ENCODE assay signal across 17 cellular contexts in the genomic region with DNA sequence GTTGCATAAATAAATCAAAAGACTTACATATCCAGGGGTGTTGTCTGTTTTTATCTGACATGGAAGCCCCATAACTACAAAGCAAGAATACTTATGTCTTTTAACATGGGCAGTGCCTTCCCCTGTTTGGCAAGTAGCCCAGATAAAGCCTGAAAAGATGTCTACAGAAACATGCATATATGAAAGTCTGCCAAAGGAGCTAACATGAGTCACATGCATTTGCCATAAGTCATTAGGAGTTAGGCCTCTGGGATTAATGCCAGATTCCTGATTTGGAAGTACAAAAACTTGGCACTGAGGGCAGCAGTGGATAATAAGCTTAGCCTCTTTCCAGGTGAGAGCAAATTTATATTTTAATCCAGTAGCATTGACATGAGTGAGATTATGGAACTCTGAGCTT.
DNase-seq lines count a peak whose midpoint lies in the region; ATAC-seq, FAIRE-seq and TF ChIP-seq lines count a peak whose summit lies in the region.
"Had no signal": no experiment of that assay in that cellular context is flagged by ENCODE, and none has a peak within 500 bp of the region (broad histone marks: within the 10 kb centered on the region; RNA-seq: fewer than 3 reads in every experiment).

No MANE protein-coding gene starts in this region.

- TF ChIP-seq CTCF in LNCaP clone FGC (IDR thresholded peaks at IDR 0.05; ENCODE audit: control insufficient read depth, extremely low read depth, insufficient read depth) (no peak), astrocyte of the spinal cord (IDR thresholded peaks at IDR 0.05; ENCODE audit: low read depth, low read length) (no peak), kidney (IDR thresholded peaks at IDR 0.05; ENCODE audit: borderline replicate concordance, extremely low read depth, insufficient read depth) (no peak)
- no peak for TF ChIP-seq CTCF in CD8-positive, alpha-beta T cell (IDR thresholded peaks at IDR 0.05)

- CTCF ChIA-PET in CD8-positive, alpha-beta T cell (lab: Charles Lee), result interaction anchor here (1.3 kb wide), 1 partner anchor 9 kb away, joined by 3 read pairs; no protein-coding TSS in a partner anchor

- no peaks in the 10 kb centered on the region for H3K27me3 ChIP-seq in CD8-positive, alpha-beta T cell (ENCODE audit: insufficient read depth, low read length)
- H3K27me3 ChIP-seq: gastroesophageal sphincter, testis had no signal

- in situ Hi-C loops in astrocyte of the spinal cord (cut with HindIII; ENCODE audit: low sequenced_read_pairs), result no loop called here

- POLR2A ChIA-PET in CD8-positive, alpha-beta T cell (lab: Charles Lee), result no interaction called here

- H3K9me3 ChIP-seq in kidney (ENCODE audit: control insufficient read depth in 1 of 2, low read length in 2 of 2), result peaks cover 0 to 6% of the 10 kb centered on the region in 2 donors
- H3K9me3 ChIP-seq in CD8-positive, alpha-beta T cell (ENCODE audit: low read length), result no peaks in the 10 kb centered on the region
- H3K9me3 ChIP-seq: gastroesophageal sphincter, testis had no signal

- H3K4me3 ChIP-seq in LNCaP clone FGC (ENCODE audit: low read depth, low read length) (no peak overlapping the region), astrocyte of the spinal cord (ENCODE audit: low read depth, low read length) (no peak overlapping the region), kidney (ENCODE audit: low read length in 2 of 2) (no peak overlapping the region)
- no peak overlapping the region for H3K4me3 ChIP-seq in CD8-positive, alpha-beta T cell (ENCODE audit: low read depth, low read length)
- H3K4me3 ChIP-seq: gastroesophageal sphincter, testis had no signal

- no peak overlapping the region for H3K4me3 Mint-ChIP-seq in CD8-positive, alpha-beta T cell
- H3K4me3 Mint-ChIP-seq: activated CD4-positive, alpha-beta T cell treated with anti-CD3 and anti-CD28 coated beads, Interleukin-2, amount 10 ng/mL, durations not matched to agents 24 days and 14 days; B cell; dendritic cell treated with granulocyte-macrophage colony-stimulating factor and Interleukin-4, amounts not matched to agents 40 ng/mL and 50 ng/mL, for 4 days; T-helper 2 cell treated with Interferon-gamma antibody and Interleukin-4, amounts not matched to agents 5 μg/mL and 100 μg/mL, for 36 hours had no signal

- no peaks in the 10 kb centered on the region for H3K27me3 Mint-ChIP-seq in CD8-positive, alpha-beta T cell (ENCODE audit: low read depth)
- H3K27me3 Mint-ChIP-seq: activated CD4-positive, alpha-beta T cell treated with anti-CD3 and anti-CD28 coated beads, Interleukin-2, amount 10 ng/mL, durations not matched to agents 24 days and 14 days; B cell; dendritic cell treated with granulocyte-macrophage colony-stimulating factor and Interleukin-4, amounts not matched to agents 40 ng/mL and 50 ng/mL, for 4 days had no signal

- H3K36me3 ChIP-seq in kidney (ENCODE audit: control insufficient read depth in 1 of 2, insufficient read depth in 2 of 2, low read length in 2 of 2), result no peaks in the 10 kb centered on the region
- H3K36me3 ChIP-seq in CD8-positive, alpha-beta T cell (ENCODE audit: insufficient read depth, low read length), result no peaks in the 10 kb centered on the region
- H3K36me3 ChIP-seq: gastroesophageal sphincter had no signal

- no peak overlapping the region for H3K9ac ChIP-seq in kidney (ENCODE audit: low read length in 2 of 2)

- H3K27ac Mint-ChIP-seq in CD8-positive, alpha-beta T cell, result no peak overlapping the region
- H3K27ac Mint-ChIP-seq: activated CD4-positive, alpha-beta T cell treated with anti-CD3 and anti-CD28 coated beads, Interleukin-2, amount 10 ng/mL, durations not matched to agents 24 days and 14 days; B cell; dendritic cell treated with granulocyte-macrophage colony-stimulating factor and Interleukin-4, amounts not matched to agents 40 ng/mL and 50 ng/mL, for 4 days; T-helper 2 cell treated with Interferon-gamma antibody and Interleukin-4, amounts not matched to agents 5 μg/mL and 100 μg/mL, for 36 hours had no signal

- DNase-seq in DMS 273 (lab: John Stamatoyannopoulos, UW; ENCODE audit: unreplicated experiment) (peak; percentile 86), LNCaP clone FGC (ENCODE audit: low read depth) (peak; percentile 59), astrocyte of the spinal cord (ENCODE audit: low read depth, low spot score) (peak; percentile 8), kidney (no peak), NCI-H1694 treated with DMSO at 0.1 percent for 48 hours (lab: John Stamatoyannopoulos, UW) (no peak), GDM1 (lab: John Stamatoyannopoulos, UW) (no peak), NCI-H1930 (lab: John Stamatoyannopoulos, UW) (no peak)
- no peak for DNase-seq in CD8-positive, alpha-beta T cell
- DNase-seq: activated CD4-positive, alpha-beta T cell treated with anti-CD3 and anti-CD28 coated beads, Interleukin-2, amount 10 ng/mL, durations not matched to agents 24 days and 14 days; activated T-cell treated with anti-CD3 and anti-CD28 coated beads, Interleukin-2, amount 50 U/mL, for 48 hours; amniotic stem cell; midbrain; testis had no signal

- H3K9me3 Mint-ChIP-seq in CD8-positive, alpha-beta T cell, result peaks cover 43% of the 10 kb centered on the region

- no peak overlapping the region for H3K27ac ChIP-seq in kidney (ENCODE audit: low read depth in 2 of 2, low read length in 2 of 2)
- no peak overlapping the region for H3K27ac ChIP-seq in CD8-positive, alpha-beta T cell (ENCODE audit: low read depth, low read length)
- H3K27ac ChIP-seq: gastroesophageal sphincter, testis had no signal

- intact Hi-C loops in kidney (cut with DNase I), result no loop called here
- intact Hi-C loops in CD8-positive, alpha-beta T cell (cut with DNase I, micrococcal nuclease), result no loop called here

- H3K4me1 ChIP-seq in kidney (ENCODE audit: control insufficient read depth in 1 of 2, insufficient read depth in 1 of 2, low read depth in 1 of 2, low read length in 2 of 2), result peaks cover 0 to 10% of the 10 kb centered on the region in 2 donors
- no peaks in the 10 kb centered on the region for H3K4me1 ChIP-seq in CD8-positive, alpha-beta T cell (ENCODE audit: insufficient read depth, low read length)
- H3K4me1 ChIP-seq: testis had no signal

- no peaks in the 10 kb centered on the region for H3K36me3 Mint-ChIP-seq in CD8-positive, alpha-beta T cell

- no peaks in the 10 kb centered on the region for H3K4me1 Mint-ChIP-seq in CD8-positive, alpha-beta T cell (ENCODE audit: low read depth)
- H3K4me1 Mint-ChIP-seq: activated CD4-positive, alpha-beta T cell treated with anti-CD3 and anti-CD28 coated beads, Interleukin-2, amount 10 ng/mL, durations not matched to agents 24 days and 14 days; B cell had no signal

- ATAC-seq in CD8-positive, alpha-beta T cell, result no peak
- ATAC-seq: gastroesophageal sphincter had no signal

- FAIRE-seq in kidney (lab: Jason Lieb, UNC), result peak; percentile 3

Comparison
In these comparisons a context has a peak if more than half of its experiments do, and no peak if none do; other contexts are left out.
1. DNase-seq: peak in DMS 273 (single experiment), LNCaP clone FGC (single experiment) and astrocyte of the spinal cord (single experiment); none in kidney (single experiment), NCI-H1694 treated with DMSO at 0.1 percent for 48 hours (single experiment), GDM1 (single experiment), CD8-positive, alpha-beta T cell (0 of 7) and NCI-H1930 (0 of 2).